ENCODE assay signal across 8 cellular contexts in genomic region chr3:52536369-52537164, GRCh38. TPM values are rescaled to one million over a fixed set of nuclear protein-coding genes. Genes with fewer than 3 reads are reported as not detected.
DNase-seq lines count a peak whose midpoint lies in the region; FAIRE-seq and TF ChIP-seq lines count a peak whose summit lies in the region.

UQCC5 (plus strand) TSS chr3:52536605; CDS start chr3:52536756, 151 bp downstream.

- H2BK15ac ChIP-seq in neuronal stem cell (ENCODE audit: low read length), result peak within 1 kb of the TSS; percentile 62

- peak; percentile 99 for DNase-seq in GM06990 (ENCODE audit: extremely low read depth, insufficient read length)
- peak; percentile 98 for DNase-seq in HFFc6
- DNase-seq in NAMALWA (ENCODE audit: low spot score), result peak; percentile 93
- peak; percentile 98 for DNase-seq in SK-MEL-5 (ENCODE audit: low read depth, low spot score)
- DNase-seq in activated naive CD4-positive, alpha-beta T cell treated with anti-CD3 and anti-CD28 coated beads for 36 hours, result peak; percentile 98
- DNase-seq in frontal cortex (ENCODE audit: low spot score in 2 of 2), result peak; percentile 95 to 97
- peak; percentile 97 for DNase-seq in neuronal stem cell (ENCODE audit: low spot score)

- no peak within 1 kb of the TSS for H4K8ac ChIP-seq in neuronal stem cell (ENCODE audit: low read depth, low read length)

- H3K9ac ChIP-seq in neuronal stem cell (ENCODE audit: low read depth, low read length, poor library complexity) (peak within 1 kb of the TSS; percentile 85), subcutaneous abdominal adipose tissue (ENCODE audit: low read length in 5 of 5) (peak within 1 kb of the TSS; percentile 12 to 85 (median 77))

- peak within 1 kb of the TSS; percentile 69 for H3K4me2 ChIP-seq in neuronal stem cell (ENCODE audit: insufficient read depth, low read length, poor library complexity, severe bottlenecking)

- no peak within 1 kb of the TSS for H3K4ac ChIP-seq in neuronal stem cell (ENCODE audit: low read length)

- H2AK5ac ChIP-seq in neuronal stem cell (ENCODE audit: low read depth, low read length), result peak within 1 kb of the TSS; percentile 42

- peaks cover 62% of the 10 kb centered on the region for H3K4me1 Mint-ChIP-seq in HFFc6 (ENCODE audit: low read depth)
- H3K4me1 Mint-ChIP-seq in activated naive CD4-positive, alpha-beta T cell treated with anti-CD3 and anti-CD28 coated beads for 36 hours (ENCODE audit: low read depth), result peaks cover 49% of the 10 kb centered on the region

- peak within 1 kb of the TSS; percentile 83 for H3K14ac ChIP-seq in neuronal stem cell (ENCODE audit: low read length)

- H3K27ac Mint-ChIP-seq in HFFc6, result peak within 1 kb of the TSS; percentile 99
- peak within 1 kb of the TSS; percentile 87 for H3K27ac Mint-ChIP-seq in activated naive CD4-positive, alpha-beta T cell treated with anti-CD3 and anti-CD28 coated beads for 36 hours

- H3K4me3 Mint-ChIP-seq in HFFc6, result peak within 1 kb of the TSS; percentile 100
- H3K4me3 Mint-ChIP-seq in activated naive CD4-positive, alpha-beta T cell treated with anti-CD3 and anti-CD28 coated beads for 36 hours, result peak within 1 kb of the TSS; percentile 91

- peak within 1 kb of the TSS; percentile 72 for H2BK5ac ChIP-seq in neuronal stem cell (ENCODE audit: low read length)

- peak within 1 kb of the TSS; percentile 92 for H3K18ac ChIP-seq in neuronal stem cell (ENCODE audit: low read length)

- H3K36me3 ChIP-seq in GM06990 (ENCODE audit: control insufficient read depth, insufficient read depth, low read length), result peaks cover 5% of the 10 kb centered on the region
- peaks cover 7 to 28% of the 10 kb centered on the region in 2 donors for H3K36me3 ChIP-seq in neuronal stem cell (replicated peaks in 1 of 2; ENCODE audit: control insufficient read depth in 2 of 2, insufficient read depth in 2 of 2, low read length in 2 of 2)
- H3K36me3 ChIP-seq in subcutaneous abdominal adipose tissue (ENCODE audit: control insufficient read depth in 5 of 5, insufficient read depth in 5 of 5, low read length in 5 of 5), result peaks cover 3 to 13% (median 7%) of the 10 kb centered on the region in 5 donors

- intact Hi-C loops in activated naive CD4-positive, alpha-beta T cell treated with anti-CD3 and anti-CD28 coated beads for 36 hours (cut with micrococcal nuclease), result loop anchor here (1.0 to 10.0 kb wide), 9 partner anchors 81 to 808 kb away; partner anchors contain the start of genes ACY1, DCP1A, DUSP7 and NEK4

- peaks cover 7% of the 10 kb centered on the region for H3K27me3 Mint-ChIP-seq in HFFc6 (ENCODE audit: insufficient read depth)
- H3K27me3 Mint-ChIP-seq in activated naive CD4-positive, alpha-beta T cell treated with anti-CD3 and anti-CD28 coated beads for 36 hours (ENCODE audit: low read depth), result no peaks in the 10 kb centered on the region

- peak within 1 kb of the TSS; percentile 70 for H3K23ac ChIP-seq in neuronal stem cell (ENCODE audit: low read depth, low read length, poor library complexity)

- H3K4me3 ChIP-seq in GM06990 (replicated peaks; ENCODE audit: low read depth, low read length) (peak within 1 kb of the TSS; percentile 99), neuronal stem cell (ENCODE audit: low read length in 2 of 2) (peak within 1 kb of the TSS; percentile 88 to 91), subcutaneous abdominal adipose tissue (ENCODE audit: low read depth in 1 of 5, low read length in 5 of 5) (peak within 1 kb of the TSS; percentile 68 to 93 (median 83))

- H3K27ac ChIP-seq in neuronal stem cell (replicated peaks; ENCODE audit: low read length) (peak within 1 kb of the TSS; percentile 73), subcutaneous abdominal adipose tissue (ENCODE audit: low read depth, low read length) (peak within 1 kb of the TSS; percentile 93)

- in situ Hi-C loops in SK-MEL-5 (cut with HindIII; ENCODE audit: low pct_unique_long_range_greater_than_20kb, low sequenced_read_pairs), result no loop called here

- no CpG with 5 or more reads among the region's 65 CpGs for WGBS in neuronal stem cell (ENCODE audit: extremely low coverage in 2 of 2, insufficient read length in 2 of 2, insufficient replicate concordance in 1 of 2), 2 donors

- H3K4me1 ChIP-seq in neuronal stem cell (ENCODE audit: control insufficient read depth in 2 of 2, insufficient read depth in 1 of 2, low read depth in 1 of 2, low read length in 2 of 2) (peaks cover 23 to 29% of the 10 kb centered on the region in 2 donors), subcutaneous abdominal adipose tissue (ENCODE audit: control insufficient read depth in 5 of 5, insufficient read depth in 5 of 5, low read length in 5 of 5) (peaks cover 12 to 73% (median 53%) of the 10 kb centered on the region in 5 donors)

- H3K9me3 Mint-ChIP-seq in HFFc6, result no peaks in the 10 kb centered on the region
- H3K9me3 Mint-ChIP-seq in activated naive CD4-positive, alpha-beta T cell treated with anti-CD3 and anti-CD28 coated beads for 36 hours, result no peaks in the 10 kb centered on the region

- H3K36me3 Mint-ChIP-seq in HFFc6 (ENCODE audit: low read depth), result peaks cover 32% of the 10 kb centered on the region
- peaks cover 16% of the 10 kb centered on the region for H3K36me3 Mint-ChIP-seq in activated naive CD4-positive, alpha-beta T cell treated with anti-CD3 and anti-CD28 coated beads for 36 hours (ENCODE audit: low read depth)

- TF ChIP-seq CTCF in GM06990 (IDR thresholded peaks at IDR 0.05; ENCODE audit: insufficient read depth, low read length, poor library complexity, severe bottlenecking) (no peak), HFFc6 (IDR thresholded peaks at IDR 0.05) (no peak; the same call in 1 of the 2 replicates)

- H2BK12ac ChIP-seq in neuronal stem cell (ENCODE audit: low read length), result no peak within 1 kb of the TSS

- H3K9me3 ChIP-seq in neuronal stem cell (replicated peaks in 1 of 2; ENCODE audit: control insufficient read depth in 2 of 2, insufficient read depth in 1 of 2, low read depth in 1 of 2, low read length in 2 of 2) (no peaks in the 10 kb centered on the region), subcutaneous abdominal adipose tissue (ENCODE audit: control insufficient read depth in 5 of 5, low read length in 5 of 5) (no peaks in the 10 kb centered on the region)

- no peak within 1 kb of the TSS for H4K91ac ChIP-seq in neuronal stem cell (ENCODE audit: low read depth, low read length, poor library complexity)

- H2BK120ac ChIP-seq in neuronal stem cell (ENCODE audit: low read depth, low read length), result no peak within 1 kb of the TSS

- peak; percentile 79 for FAIRE-seq in frontal cortex (lab: Jason Lieb, UNC)

- no peaks in the 10 kb centered on the region for H3K27me3 ChIP-seq in GM06990 (replicated peaks; ENCODE audit: control insufficient read depth, insufficient read depth, low read length)
- no peaks in the 10 kb centered on the region for H3K27me3 ChIP-seq in neuronal stem cell (ENCODE audit: control insufficient read depth in 3 of 3, insufficient read depth in 3 of 3, low read depth in 1 of 3, low read length in 3 of 3)
- no peaks in the 10 kb centered on the region for H3K27me3 ChIP-seq in subcutaneous abdominal adipose tissue (ENCODE audit: control insufficient read depth in 5 of 5, insufficient read depth in 4 of 5, low read length in 5 of 5)

- peaks cover 15% of the 10 kb centered on the region for H3K79me1 ChIP-seq in neuronal stem cell (ENCODE audit: low read depth, low read length)

- peak within 1 kb of the TSS; percentile 88 for H2AFZ ChIP-seq in neuronal stem cell (ENCODE audit: low read length)

- CTCF ChIA-PET in activated naive CD4-positive, alpha-beta T cell treated with anti-CD3 and anti-CD28 coated beads for 36 hours (lab: Charles Lee), result interaction anchor here (0.6 to 0.9 kb wide), 3 partner anchors 91 to 197 kb away, joined by 3 to 6 read pairs (median 4); no protein-coding TSS in a partner anchor

RNA-seq across cellular contexts. Expression of gene UQCC5, which starts in this region (rescaled TPM):
- 10 to 100 TPM; 22.2 to 38.4 (median 28.3) TPM for total RNA-seq in HFFc6 (2021; fragmentation: NEBNext Ultra II Directional; extraction: Animal tissue kit (Norgen Biotek cat#: 25700))
- 6.6 and 11.0 TPM in 2 replicates for total RNA-seq in SK-MEL-5 (2014; rRNA removed; shearing (Covaris generic))
- 12.8 and 107 TPM in 2 replicates for polyA plus RNA-seq in SK-MEL-5 (2015; cell fraction: cytosol; rRNA removed)
- polyA plus RNA-seq in SK-MEL-5 (2015; cell fraction: nucleus; rRNA removed), result 6.6 and 8.3 TPM in 2 replicates
- total RNA-seq in activated naive CD4-positive, alpha-beta T cell treated with anti-CD3 and anti-CD28 coated beads for 36 hours, result 10 to 100 TPM; 12.3 to 13.1 TPM
- total RNA-seq in frontal cortex, result 2.0 TPM
- 41.8 TPM for polyA plus RNA-seq in neuronal stem cell (2013, experiment 1 of 2)
- 44.8 TPM for polyA plus RNA-seq in neuronal stem cell (2013, experiment 2 of 2)

Comparison
In these comparisons a context has a peak if more than half of its experiments do, and no peak if none do; other contexts are left out.
1. Peak in every context shown above with its lines: DNase-seq, H3K4me3 ChIP-seq and H3K27ac ChIP-seq.